ENCODE assay signal across 10 cellular contexts in genomic region chr13:100789968-100790367, GRCh38.
DNase-seq lines count a peak whose midpoint lies in the region; ATAC-seq and TF ChIP-seq lines count a peak whose summit lies in the region.
"Had no signal": no experiment of that assay in that cellular context is flagged by ENCODE, and none has a peak within 500 bp of the region (broad histone marks: within the 10 kb centered on the region; RNA-seq: fewer than 3 reads in every experiment).

No MANE protein-coding gene starts in this region.

- no peaks in the 10 kb centered on the region for H3K36me3 Mint-ChIP-seq in T-helper 2 cell treated with Interferon-gamma antibody and Interleukin-4, amounts not matched to agents 5 μg/mL and 100 μg/mL, for 36 hours (ENCODE audit: low read depth)

- peak; percentile 93 for ATAC-seq in GM18520 (IDR thresholded peaks at IDR 0.05; ENCODE audit: unreplicated experiment)
- peak; percentile 96 for ATAC-seq in GM21717 (IDR thresholded peaks at IDR 0.05; ENCODE audit: unreplicated experiment)
- ATAC-seq in HG03520 (IDR thresholded peaks at IDR 0.05; ENCODE audit: unreplicated experiment): peak; percentile 92
- ATAC-seq in left lung: peak; percentile 4
- no peak for ATAC-seq in Right ventricle myocardium inferior

- no peak for DNase-seq in left lung
- DNase-seq in AG08396 (ENCODE audit: low spot score): no peak
- no peak for DNase-seq in Right ventricle myocardium inferior (ENCODE audit: missing footprints)
- DNase-seq in dermis blood vessel endothelial cell: no peak
- DNase-seq in T-helper 2 cell treated with Interferon-gamma antibody and Interleukin-4, amounts not matched to agents 5 μg/mL and 100 μg/mL, for 36 hours (ENCODE audit: low spot score): no peak
- DNase-seq: activated effector memory CD4-positive, alpha-beta T cell treated with anti-CD3 and anti-CD28 coated beads, Interleukin-2, amount 50 U/mL, for 16 hours had no signal

- H3K36me3 ChIP-seq in left lung: no peaks in the 10 kb centered on the region

- peaks cover 7% of the 10 kb centered on the region for H3K27me3 Mint-ChIP-seq in T-helper 2 cell treated with Interferon-gamma antibody and Interleukin-4, amounts not matched to agents 5 μg/mL and 100 μg/mL, for 36 hours (ENCODE audit: low read depth)

- H3K27me3 ChIP-seq in left lung: no peaks in the 10 kb centered on the region

- H3K4me1 Mint-ChIP-seq in T-helper 2 cell treated with Interferon-gamma antibody and Interleukin-4, amounts not matched to agents 5 μg/mL and 100 μg/mL, for 36 hours (ENCODE audit: low read depth): peaks cover 3% of the 10 kb centered on the region
- H3K4me1 Mint-ChIP-seq: IgD-negative memory B cell had no signal

- H3K4me3 Mint-ChIP-seq in T-helper 2 cell treated with Interferon-gamma antibody and Interleukin-4, amounts not matched to agents 5 μg/mL and 100 μg/mL, for 36 hours: no peak overlapping the region
- H3K4me3 Mint-ChIP-seq: IgD-negative memory B cell had no signal

- no peaks in the 10 kb centered on the region for H3K9me3 Mint-ChIP-seq in T-helper 2 cell treated with Interferon-gamma antibody and Interleukin-4, amounts not matched to agents 5 μg/mL and 100 μg/mL, for 36 hours

- peaks cover 0 to 16% of the 10 kb centered on the region in 2 donors for H3K9me3 ChIP-seq in left lung

- no peak overlapping the region for H3K27ac ChIP-seq in left lung

- no peak for TF ChIP-seq CTCF in left lung (IDR thresholded peaks at IDR 0.05)

- no peak overlapping the region for H3K4me3 ChIP-seq in left lung

- H3K27ac Mint-ChIP-seq in T-helper 2 cell treated with Interferon-gamma antibody and Interleukin-4, amounts not matched to agents 5 μg/mL and 100 μg/mL, for 36 hours: no peak overlapping the region
- H3K27ac Mint-ChIP-seq: IgD-negative memory B cell had no signal

- H3K4me1 ChIP-seq in left lung: peaks cover 0 to 4% of the 10 kb centered on the region in 2 donors

- intact Hi-C loops in left lung (cut with DNase I) (no loop called here), Right ventricle myocardium inferior (cut with DNase I) (no loop called here)
